11 cellular contexts compared by ENCODE assay signal in the genomic region with DNA sequence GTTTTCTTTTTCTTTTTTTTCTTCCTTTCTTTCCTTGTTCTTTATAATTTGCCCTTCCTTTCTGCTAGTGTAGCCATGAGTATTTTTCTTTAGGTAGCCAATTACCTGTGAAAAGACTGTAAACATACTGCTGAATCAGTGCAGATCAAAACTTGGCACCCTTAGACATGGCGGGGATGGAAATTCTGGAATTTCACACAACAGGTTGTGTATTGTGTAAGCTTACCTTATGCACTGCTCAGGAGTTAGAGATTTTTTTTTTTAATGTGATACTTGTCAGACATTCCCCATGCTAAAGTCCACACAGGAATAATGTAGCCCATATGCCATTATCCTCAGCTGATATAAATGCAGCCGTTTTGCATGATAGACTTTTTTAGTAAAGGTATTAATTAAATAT. TPM values are rescaled to one million over a fixed set of nuclear protein-coding genes. Genes with fewer than 3 reads are reported as not detected.
DNase-seq lines count a peak whose midpoint lies in the region; FAIRE-seq and TF ChIP-seq lines count a peak whose summit lies in the region.
"Had no signal": no experiment of that assay in that cellular context is flagged by ENCODE, and none has a peak within 500 bp of the region (broad histone marks: within the 10 kb centered on the region; RNA-seq: fewer than 3 reads in every experiment).

No MANE protein-coding gene starts in this region.

- dilution Hi-C loops in keratinocyte (cut with MboI; ENCODE audit: extremely low pct_ligation_motif_present, low sequenced_read_pairs), result no loop called here

- POLR2A ChIA-PET in MCF 10A (lab: Yijun Ruan, JAX), result interaction anchor here (0.6 to 2.9 kb wide), 11 partner anchors 9 to 568 kb away, joined by 3 to 12 read pairs (median 4); partner anchors contain the start of gene LRIF1
- POLR2A ChIA-PET in activated CD4-positive, alpha-beta memory T cell treated with anti-CD3 and anti-CD28 coated beads for 36 hours (lab: Charles Lee), result no interaction called here

- peak overlapping the region; percentile 91 for H3K9ac ChIP-seq in keratinocyte (ENCODE audit: control insufficient read depth, extremely low read depth, insufficient read depth, low read length)

- TF ChIP-seq CTCF in MCF 10A (IDR thresholded peaks at IDR 0.05; ENCODE audit: unreplicated experiment), result no peak
- no peak for TF ChIP-seq CTCF in breast epithelium (IDR thresholded peaks at IDR 0.05)
- no peak for TF ChIP-seq CTCF in keratinocyte (optimal IDR thresholded peaks at IDR 0.05 in 1 of 3, IDR thresholded peaks at IDR 0.05 in 1 of 3, conservative IDR thresholded peaks at IDR 0.05 in 1 of 3; ENCODE audit: extremely low read depth in 1 of 3, insufficient read depth in 2 of 3, low read length in 3 of 3)
- no peak for TF ChIP-seq CTCF in type B pancreatic cell (conservative IDR thresholded peaks at IDR 0.05)

- no peak for TF ChIP-seq POLR2A in breast epithelium (IDR thresholded peaks at IDR 0.05)

- H3K36me3 Mint-ChIP-seq in MCF 10A (ENCODE audit: insufficient read depth, unreplicated experiment) (peaks cover 26% of the 10 kb centered on the region), type B pancreatic cell (peaks cover 5% of the 10 kb centered on the region)
- H3K36me3 Mint-ChIP-seq in activated CD4-positive, alpha-beta memory T cell treated with anti-CD3 and anti-CD28 coated beads for 36 hours, result peaks cover 6% of the 10 kb centered on the region

- peak overlapping the region; percentile 86 for H3K4me2 ChIP-seq in keratinocyte (ENCODE audit: control insufficient read depth, extremely low read depth, insufficient read depth, low read depth, low read length)

- FAIRE-seq in keratinocyte (lab: Jason Lieb, UNC), result no peak
- FAIRE-seq: islet of Langerhans had no signal

- no peaks in the 10 kb centered on the region for H3K27me3 Mint-ChIP-seq in MCF 10A (ENCODE audit: insufficient read depth, unreplicated experiment)
- H3K27me3 Mint-ChIP-seq in activated CD4-positive, alpha-beta memory T cell treated with anti-CD3 and anti-CD28 coated beads for 36 hours, result no peaks in the 10 kb centered on the region
- H3K27me3 Mint-ChIP-seq in type B pancreatic cell, result no peaks in the 10 kb centered on the region

- peaks cover 0 to 14% of the 10 kb centered on the region in 2 donors for H3K4me1 ChIP-seq in breast epithelium
- peaks cover 19% of the 10 kb centered on the region for H3K4me1 ChIP-seq in keratinocyte (ENCODE audit: control insufficient read depth, extremely low read depth, insufficient read depth, low read length)

- no peak overlapping the region for H3K4me3 ChIP-seq in breast epithelium
- peak overlapping the region; percentile 2 to 90 (median 80) for H3K4me3 ChIP-seq in keratinocyte (ENCODE audit: control insufficient read depth in 2 of 3, extremely low read depth in 1 of 3, insufficient read depth in 2 of 3, low read depth in 1 of 3, low read length in 3 of 3)

- H3K9me1 ChIP-seq in keratinocyte (ENCODE audit: control insufficient read depth, extremely low read depth, insufficient read depth, low read length), result peaks cover 3% of the 10 kb centered on the region

- BruUV-seq in MCF 10A (replicated peaks; lab: Mats Ljungman, UMichigan), result no TSS peak

- H3K4me3 Mint-ChIP-seq in MCF 10A (ENCODE audit: unreplicated experiment), result peak overlapping the region; percentile 94
- peak overlapping the region; percentile 92 for H3K4me3 Mint-ChIP-seq in activated CD4-positive, alpha-beta memory T cell treated with anti-CD3 and anti-CD28 coated beads for 36 hours
- peak overlapping the region; percentile 100 for H3K4me3 Mint-ChIP-seq in type B pancreatic cell

- peak; percentile 56 for DNase-seq in MCF 10A (ENCODE audit: unreplicated experiment)
- no peak for DNase-seq in breast epithelium (ENCODE audit: low spot score in 2 of 2)
- no peak for DNase-seq in activated CD4-positive, alpha-beta memory T cell treated with anti-CD3 and anti-CD28 coated beads for 36 hours
- no peak for DNase-seq in keratinocyte (ENCODE audit: low read depth, low spot score)
- no peak for DNase-seq in type B pancreatic cell (ENCODE audit: extremely low spot score, unreplicated experiment)
- DNase-seq in hypothalamus (lab: John Stamatoyannopoulos, UW), result no peak
- no peak for DNase-seq in COR-L47 (lab: John Stamatoyannopoulos, UW)
- no peak for DNase-seq in NCI-H2081 (lab: John Stamatoyannopoulos, UW)
- DNase-seq: NCI-H1436 treated with DMSO at 0.1 percent for 48 hours had no signal

- H3K79me2 ChIP-seq in keratinocyte (ENCODE audit: control insufficient read depth, insufficient read depth, low read length), result peaks cover 79% of the 10 kb centered on the region

- CTCF ChIA-PET in MCF 10A (lab: Yijun Ruan, JAX), result interaction anchor here (0.7 to 1.8 kb wide), 4 partner anchors 111 to 1836 kb away, joined by 3 to 9 read pairs (median 4); no protein-coding TSS in a partner anchor
- CTCF ChIA-PET in activated CD4-positive, alpha-beta memory T cell treated with anti-CD3 and anti-CD28 coated beads for 36 hours (lab: Charles Lee), result interaction anchor here (0.9 kb wide), 1 partner anchor 286 kb away, joined by 4 read pairs; no protein-coding TSS in a partner anchor

- H3K27ac ChIP-seq in breast epithelium, result no peak overlapping the region
- H3K27ac ChIP-seq in keratinocyte (ENCODE audit: control insufficient read depth, insufficient read depth, low read length), result peak overlapping the region; percentile 92
- H3K27ac ChIP-seq: cardiac muscle cell had no signal

- H3K36me3 ChIP-seq in breast epithelium (no peaks in the 10 kb centered on the region), keratinocyte (ENCODE audit: control insufficient read depth in 2 of 2, extremely low read depth in 1 of 2, insufficient read depth in 2 of 2, low read length in 2 of 2) (no peaks in the 10 kb centered on the region)

- H3K9me3 ChIP-seq in breast epithelium (no peaks in the 10 kb centered on the region), keratinocyte (ENCODE audit: control insufficient read depth, low read depth, low read length) (no peaks in the 10 kb centered on the region)

- H3K27me3 ChIP-seq in breast epithelium, result no peaks in the 10 kb centered on the region
- no peaks in the 10 kb centered on the region for H3K27me3 ChIP-seq in keratinocyte (ENCODE audit: control insufficient read depth, extremely low read depth, insufficient read depth, low read length)
- H3K27me3 ChIP-seq: cardiac muscle cell had no signal

- H3K4me1 Mint-ChIP-seq in MCF 10A (ENCODE audit: insufficient read depth, unreplicated experiment) (peaks cover 33% of the 10 kb centered on the region), type B pancreatic cell (ENCODE audit: unreplicated experiment) (peaks cover 27% of the 10 kb centered on the region)
- H3K4me1 Mint-ChIP-seq in activated CD4-positive, alpha-beta memory T cell treated with anti-CD3 and anti-CD28 coated beads for 36 hours (ENCODE audit: low read depth), result peaks cover 49% of the 10 kb centered on the region

- H3K27ac Mint-ChIP-seq in MCF 10A (ENCODE audit: low read depth, unreplicated experiment), result peak overlapping the region; percentile 97
- no peak overlapping the region for H3K27ac Mint-ChIP-seq in activated CD4-positive, alpha-beta memory T cell treated with anti-CD3 and anti-CD28 coated beads for 36 hours
- peak overlapping the region; percentile 95 for H3K27ac Mint-ChIP-seq in type B pancreatic cell

- intact Hi-C loops in MCF 10A (cut with micrococcal nuclease) (loop anchor here (2.0 kb wide), 1 partner anchor 109 kb away; no protein-coding TSS in a partner anchor), breast epithelium (cut with DNase I; ENCODE audit: low total_unique reads) (no loop called here)
- intact Hi-C loops in activated CD4-positive, alpha-beta memory T cell treated with anti-CD3 and anti-CD28 coated beads for 36 hours (cut with micrococcal nuclease), result loop anchor here (2.0 to 10.0 kb wide), 6 partner anchors 75 to 305 kb away; partner anchors contain the start of genes ATP5PB, CD53 and WDR77

- H4K20me1 ChIP-seq in keratinocyte (ENCODE audit: control insufficient read depth, extremely low read depth, insufficient read depth, low read length), result no peaks in the 10 kb centered on the region

- H3K9me3 Mint-ChIP-seq in MCF 10A (ENCODE audit: unreplicated experiment) (no peaks in the 10 kb centered on the region), type B pancreatic cell (no peaks in the 10 kb centered on the region)
- H3K9me3 Mint-ChIP-seq in activated CD4-positive, alpha-beta memory T cell treated with anti-CD3 and anti-CD28 coated beads for 36 hours, result no peaks in the 10 kb centered on the region

- no peak overlapping the region for H2AFZ ChIP-seq in keratinocyte (ENCODE audit: control insufficient read depth, low read length)

RNA-seq across cellular contexts. Expression of gene CEPT1, which starts 1.8 kb away (rescaled TPM):
- total RNA-seq in MCF 10A (2022) (43.1 and 45.0 TPM in 2 replicates), breast epithelium (10 to 100 TPM; 49.8 to 67.7 (median 62.5) TPM), type B pancreatic cell (ENCODE audit: low replicate concordance) (41.0 and 45.1 TPM in 2 replicates)
- 10 to 100 TPM; 23.9 to 28.8 TPM for total RNA-seq in activated CD4-positive, alpha-beta memory T cell treated with anti-CD3 and anti-CD28 coated beads for 36 hours
- polyA plus RNA-seq in keratinocyte, result 27.3 to 65.2 TPM (median 50.0 TPM) in 3 replicates
- 14.9 TPM for polyA plus RNA-seq in keratinocyte (2011; ENCODE audit: low read depth)
- polyA plus RNA-seq in keratinocyte (2011; cell fraction: cytosol; rRNA removed), result 11.8 and 26.0 TPM in 2 replicates
- 71.3 and 90.5 TPM in 2 replicates for polyA plus RNA-seq in keratinocyte (2011; cell fraction: nucleus; rRNA removed)
- polyA plus RNA-seq in keratinocyte (2012; ENCODE audit: low replicate concordance), result 21.4 and 50.2 TPM in 2 replicates
- 15.0 to 75.6 TPM (median 50.3 TPM) in 3 replicates for polyA minus RNA-seq in keratinocyte
- 21.5 TPM for polyA minus RNA-seq in keratinocyte (2011; cell fraction: cytosol; rRNA and poly(A)+ RNA removed)
- polyA minus RNA-seq in keratinocyte (2011; cell fraction: nucleus; rRNA and poly(A)+ RNA removed), result 50.6 and 101 TPM in 2 replicates

RNA-seq across cellular contexts. Expression of gene DRAM2, which starts 1.9 kb away (rescaled TPM):
- total RNA-seq in MCF 10A (2022), result 30.5 and 32.1 TPM in 2 replicates
- total RNA-seq in breast epithelium, result 100 to 1,000 TPM in 1 of 3 donors, 10 to 100 TPM in 2; 51.5 to 122 (median 74.5) TPM
- 10 to 100 TPM; 30.1 to 30.5 TPM for total RNA-seq in activated CD4-positive, alpha-beta memory T cell treated with anti-CD3 and anti-CD28 coated beads for 36 hours
- polyA plus RNA-seq in keratinocyte, result 50.7 to 118 TPM (median 117 TPM) in 3 replicates
- polyA plus RNA-seq in keratinocyte (2011; ENCODE audit: low read depth), result 110 TPM
- 55.8 and 128 TPM in 2 replicates for polyA plus RNA-seq in keratinocyte (2011; cell fraction: cytosol; rRNA removed)
- polyA plus RNA-seq in keratinocyte (2011; cell fraction: nucleus; rRNA removed), result 79.3 and 102 TPM in 2 replicates
- polyA plus RNA-seq in keratinocyte (2012; ENCODE audit: low replicate concordance), result 39.6 and 98.0 TPM in 2 replicates
- polyA minus RNA-seq in keratinocyte, result 24.9 to 73.2 TPM (median 69.4 TPM) in 3 replicates
- 21.9 TPM for polyA minus RNA-seq in keratinocyte (2011; cell fraction: cytosol; rRNA and poly(A)+ RNA removed)
- polyA minus RNA-seq in keratinocyte (2011; cell fraction: nucleus; rRNA and poly(A)+ RNA removed), result 29.6 and 47.8 TPM in 2 replicates
- total RNA-seq in type B pancreatic cell (ENCODE audit: low replicate concordance), result 42.6 and 61.3 TPM in 2 replicates

RNA-seq across cellular contexts. Expression of gene DENND2D, which starts 58.6 kb away (rescaled TPM):
- total RNA-seq in MCF 10A (2022) (3.9 and 6.0 TPM in 2 replicates), breast epithelium (10 to 100 TPM; 27.7 to 70.8 (median 34.4) TPM), type B pancreatic cell (ENCODE audit: low replicate concordance) (6.3 and 12.7 TPM in 2 replicates)
- 100 to 1,000 TPM; 156 to 157 TPM for total RNA-seq in activated CD4-positive, alpha-beta memory T cell treated with anti-CD3 and anti-CD28 coated beads for 36 hours
- 5.3 to 8.9 TPM (median 7.8 TPM) in 3 replicates for polyA plus RNA-seq in keratinocyte
- 15.2 TPM for polyA plus RNA-seq in keratinocyte (2011; ENCODE audit: low read depth)
- 6.5 and 10.1 TPM in 2 replicates for polyA plus RNA-seq in keratinocyte (2011; cell fraction: cytosol; rRNA removed)
- polyA plus RNA-seq in keratinocyte (2011; cell fraction: nucleus; rRNA removed), result 5.8 and 8.6 TPM in 2 replicates
- polyA plus RNA-seq in keratinocyte (2012; ENCODE audit: low replicate concordance), result 4.9 and 20.1 TPM in 2 replicates
- polyA minus RNA-seq in keratinocyte, result 5.1 to 8.4 TPM (median 7.4 TPM) in 3 replicates
- polyA minus RNA-seq in keratinocyte (2011; cell fraction: cytosol; rRNA and poly(A)+ RNA removed), result 4.2 TPM
- 2.5 and 4.0 TPM in 2 replicates for polyA minus RNA-seq in keratinocyte (2011; cell fraction: nucleus; rRNA and poly(A)+ RNA removed)

Comparison
In these comparisons a context has a peak if more than half of its experiments do, and no peak if none do; other contexts are left out.
1. H3K4me3 ChIP-seq: peak in keratinocyte (3 of 3); none in breast epithelium (0 of 3).
2. Peak in every context shown above with its lines, with median percentiles within 50 percentile points of each other: H3K4me3 Mint-ChIP-seq.